ENCODE assay signal across 10 cellular contexts in genomic region chr10:92695679-92696605, GRCh38. TPM values are rescaled to one million over a fixed set of nuclear protein-coding genes. Genes with fewer than 3 reads are reported as not detected.
DNase-seq lines count a peak whose midpoint lies in the region; ATAC-seq and TF ChIP-seq lines count a peak whose summit lies in the region.
"Had no signal": no experiment of that assay in that cellular context is flagged by ENCODE, and none has a peak within 500 bp of the region (broad histone marks: within the 10 kb centered on the region; RNA-seq: fewer than 3 reads in every experiment).

No MANE protein-coding gene starts in this region.

- H3K4me1 Mint-ChIP-seq in T-helper 17 cell = peaks cover 33% of the 10 kb centered on the region

- TF ChIP-seq CTCF in cardiac fibroblast (IDR thresholded peaks at IDR 0.05; ENCODE audit: low read depth, low read length) = no peak
- TF ChIP-seq CTCF in thoracic aorta (IDR thresholded peaks at IDR 0.05) = no peak

- no peak overlapping the region for H3K27ac Mint-ChIP-seq in T-helper 17 cell
- H3K27ac Mint-ChIP-seq: activated naive CD4-positive, alpha-beta T cell treated with anti-CD3 and anti-CD28 coated beads, Interleukin-2, amount 50 U/mL, for 24 hours had no signal

- H3K4me3 ChIP-seq in cardiac fibroblast (replicated peaks in 1 of 2; ENCODE audit: low read depth in 2 of 2, low read length in 2 of 2) (peak overlapping the region; percentile 27 to 45), thoracic aorta (peak overlapping the region; percentile 70)

- H3K27me3 ChIP-seq in thoracic aorta (replicated peaks; ENCODE audit: insufficient read depth) = no peaks in the 10 kb centered on the region

- H3K4me3 Mint-ChIP-seq in T-helper 17 cell = no peak overlapping the region
- H3K4me3 Mint-ChIP-seq: activated naive CD4-positive, alpha-beta T cell treated with anti-CD3 and anti-CD28 coated beads, Interleukin-2, amount 50 U/mL, for 24 hours had no signal

- H3K27me3 Mint-ChIP-seq in T-helper 17 cell = peaks cover 78% of the 10 kb centered on the region

- H3K9me3 ChIP-seq in thoracic aorta (no peaks in the 10 kb centered on the region), T-helper 17 cell (ENCODE audit: control insufficient read depth, low read length, poor library complexity, severe bottlenecking) (no peaks in the 10 kb centered on the region)
- H3K9me3 ChIP-seq: transverse colon had no signal

- H3K4me1 ChIP-seq in thoracic aorta (ENCODE audit: control insufficient read depth in 1 of 2, low read depth in 2 of 2) = peaks cover 0 to 7% of the 10 kb centered on the region in 2 donors

- peak; percentile 82 for DNase-seq in HK-2 (ENCODE audit: unreplicated experiment)
- peak; percentile 55 to 67 for DNase-seq in cardiac fibroblast (ENCODE audit: low read depth in 2 of 2)
- peak; percentile 69 for DNase-seq in left kidney (ENCODE audit: low read depth, low spot score)
- DNase-seq in thoracic aorta (ENCODE audit: low spot score) = no peak
- DNase-seq in NCI-H1417 (lab: John Stamatoyannopoulos, UW) = no peak
- DNase-seq in T-helper 17 cell = no peak
- DNase-seq in NCI-H128 (lab: John Stamatoyannopoulos, UW; ENCODE audit: unreplicated experiment) = no peak
- DNase-seq: NCI-H774, transverse colon had no signal

- peaks cover 2% of the 10 kb centered on the region for H3K36me3 Mint-ChIP-seq in T-helper 17 cell (ENCODE audit: low read depth)
- H3K36me3 Mint-ChIP-seq: activated naive CD4-positive, alpha-beta T cell treated with anti-CD3 and anti-CD28 coated beads, Interleukin-2, amount 50 U/mL, for 24 hours had no signal

- ATAC-seq in thoracic aorta (ENCODE audit: insufficient number of reproducible peaks, low FRiP score, low read depth) (no peak), T-helper 17 cell (no peak)

- no peaks in the 10 kb centered on the region for H3K36me3 ChIP-seq in thoracic aorta
- H3K36me3 ChIP-seq: transverse colon had no signal

- H3K27ac ChIP-seq in thoracic aorta = peak overlapping the region; percentile 30 to 49

RNA-seq across cellular contexts. Expression of gene HHEX, which starts 6.2 kb away (rescaled TPM):
- 10 to 100 TPM in 1 of 2 donors, 1 to 10 TPM in 1; 6.2 to 10.9 TPM for total RNA-seq in thoracic aorta
- 1 to 10 TPM; 3.9 to 4.9 TPM for total RNA-seq in T-helper 17 cell

Comparison
In these comparisons a context has a peak if more than half of its experiments do, and no peak if none do; other contexts are left out.
1. DNase-seq: peak in HK-2 (single experiment), cardiac fibroblast (2 of 2) and left kidney (single experiment); none in thoracic aorta (single experiment), NCI-H1417 (0 of 3), T-helper 17 cell (0 of 3) and NCI-H128 (single experiment).